8 cellular contexts compared by ENCODE assay signal in the genomic region with DNA sequence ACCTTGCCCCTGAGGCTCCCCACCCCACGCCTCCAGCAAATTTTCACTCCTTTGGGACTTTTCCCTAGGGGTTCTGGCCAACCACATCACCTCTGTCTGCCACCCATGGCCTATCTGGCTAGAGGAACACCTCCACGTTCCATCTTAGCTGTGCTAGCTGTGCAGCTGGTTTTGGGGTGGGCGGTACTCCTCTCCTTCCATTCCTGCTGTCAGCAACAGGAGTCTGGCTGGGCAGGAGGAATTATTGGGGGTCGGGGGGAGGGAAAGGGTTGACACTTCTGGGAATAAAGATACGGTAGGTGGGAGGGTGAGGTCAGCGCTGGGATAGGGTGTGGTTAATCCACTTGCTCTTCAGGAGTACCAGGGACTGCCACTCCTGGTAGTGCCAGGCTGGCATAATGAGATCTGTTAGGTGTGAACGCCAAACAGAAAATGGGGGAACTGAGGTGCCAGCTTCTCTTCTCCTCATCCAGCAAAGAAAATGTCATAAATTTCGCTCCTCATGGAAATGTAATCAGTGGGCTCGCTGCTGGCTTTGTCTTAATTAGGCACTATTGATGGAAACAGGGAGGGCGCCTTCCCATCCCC. TPM values are rescaled to one million over a fixed set of nuclear protein-coding genes. Genes with fewer than 3 reads are reported as not detected.
A peak's percentile ranks its signal among the peaks of the same experiment; 100 is the strongest.
DNase-seq lines count a peak whose midpoint lies in the region; ATAC-seq lines count a peak whose summit lies in the region.

No MANE protein-coding gene starts in this region.

- H3K4me1 Mint-ChIP-seq in activated CD8-positive, alpha-beta T cell treated with anti-CD3 and anti-CD28 coated beads, Interleukin-2, amount 10 ng/mL, durations not matched to agents 7 days and 5 days (ENCODE audit: low read depth), result peaks cover 45% of the 10 kb centered on the region
- H3K4me1 Mint-ChIP-seq in stimulated activated effector memory CD8-positive, alpha-beta T cell treated with anti-CD3 and anti-CD28 coated beads, Interleukin-12 subunit alpha, Interleukin-12 subunit beta, amount 100 ng/mL, for 72 hours, result peaks cover 25% of the 10 kb centered on the region

- peak overlapping the region; percentile 82 for H3K4me3 Mint-ChIP-seq in activated CD8-positive, alpha-beta T cell treated with anti-CD3 and anti-CD28 coated beads, Interleukin-2, amount 10 ng/mL, durations not matched to agents 7 days and 5 days
- peak overlapping the region; percentile 78 for H3K4me3 Mint-ChIP-seq in stimulated activated effector memory CD8-positive, alpha-beta T cell treated with anti-CD3 and anti-CD28 coated beads, Interleukin-12 subunit alpha, Interleukin-12 subunit beta, amount 100 ng/mL, for 72 hours

- DNase-seq in DMS53 (lab: John Stamatoyannopoulos, UW) (peak; percentile 55), DMS53 treated with DMSO at 0.1 percent for 48 hours (lab: John Stamatoyannopoulos, UW; ENCODE audit: unreplicated experiment) (no peak), cortex of kidney (lab: John Stamatoyannopoulos, UW) (no peak), kidney tubule cell (ENCODE audit: low spot score) (no peak)
- DNase-seq in activated CD8-positive, alpha-beta T cell treated with anti-CD3 and anti-CD28 coated beads, Interleukin-2, amount 10 ng/mL, durations not matched to agents 7 days and 5 days, result no peak
- no peak for DNase-seq in stimulated activated effector memory CD8-positive, alpha-beta T cell treated with anti-CD3 and anti-CD28 coated beads, Interleukin-12 subunit alpha, Interleukin-12 subunit beta, amount 100 ng/mL, for 72 hours (ENCODE audit: low spot score in 2 of 2)

- no peaks in the 10 kb centered on the region for H3K9me3 ChIP-seq in iPS-18a (ENCODE audit: control insufficient read depth, low read depth, low read length)

- H3K4me3 ChIP-seq in iPS-18a (ENCODE audit: low read length), result peak overlapping the region; percentile 73

- H3K36me3 ChIP-seq in iPS-18a (ENCODE audit: control insufficient read depth, low read depth, low read length), result no peaks in the 10 kb centered on the region

- peak overlapping the region; percentile 49 for H3K9ac ChIP-seq in iPS-18a (ENCODE audit: low read length)

- no peaks in the 10 kb centered on the region for H3K36me3 Mint-ChIP-seq in activated CD8-positive, alpha-beta T cell treated with anti-CD3 and anti-CD28 coated beads, Interleukin-2, amount 10 ng/mL, durations not matched to agents 7 days and 5 days (ENCODE audit: low read depth)
- H3K36me3 Mint-ChIP-seq in stimulated activated effector memory CD8-positive, alpha-beta T cell treated with anti-CD3 and anti-CD28 coated beads, Interleukin-12 subunit alpha, Interleukin-12 subunit beta, amount 100 ng/mL, for 72 hours, result peaks cover 8% of the 10 kb centered on the region

- CTCF ChIA-PET in activated CD8-positive, alpha-beta T cell treated with anti-CD3 and anti-CD28 coated beads, Interleukin-2, amount 10 ng/mL, durations not matched to agents 7 days and 5 days (lab: Charles Lee), result interaction anchor here (1.0 to 4.3 kb wide), 4 partner anchors 10 to 117 kb away, joined by 3 to 25 read pairs (median 3); a partner anchor contains a TSS

- H3K27me3 ChIP-seq in iPS-18a (ENCODE audit: control insufficient read depth, insufficient read depth, low read length), result peaks cover 34% of the 10 kb centered on the region

- POLR2A ChIA-PET in activated CD8-positive, alpha-beta T cell treated with anti-CD3 and anti-CD28 coated beads, Interleukin-2, amount 10 ng/mL, durations not matched to agents 7 days and 5 days (lab: Charles Lee), result interaction anchor here (1.3 to 1.5 kb wide), 2 partner anchors 13 to 29 kb away, joined by 3 to 8 read pairs; a partner anchor contains a TSS

- peaks cover 60% of the 10 kb centered on the region for H3K27me3 Mint-ChIP-seq in activated CD8-positive, alpha-beta T cell treated with anti-CD3 and anti-CD28 coated beads, Interleukin-2, amount 10 ng/mL, durations not matched to agents 7 days and 5 days (ENCODE audit: low read depth)

- ATAC-seq in activated CD8-positive, alpha-beta T cell treated with anti-CD3 and anti-CD28 coated beads, Interleukin-2, amount 10 ng/mL, durations not matched to agents 7 days and 5 days, result no peak
- no peak for ATAC-seq in stimulated activated effector memory CD8-positive, alpha-beta T cell treated with anti-CD3 and anti-CD28 coated beads, Interleukin-12 subunit alpha, Interleukin-12 subunit beta, amount 100 ng/mL, for 72 hours
- ATAC-seq in GM19328 (IDR thresholded peaks at IDR 0.05; ENCODE audit: unreplicated experiment), result no peak

- H3K27ac ChIP-seq in iPS-18a (ENCODE audit: low read length), result no peak overlapping the region

- H3K4me1 ChIP-seq in iPS-18a (ENCODE audit: control insufficient read depth, low read depth, low read length), result peaks cover 29% of the 10 kb centered on the region

- H3K9me3 Mint-ChIP-seq in activated CD8-positive, alpha-beta T cell treated with anti-CD3 and anti-CD28 coated beads, Interleukin-2, amount 10 ng/mL, durations not matched to agents 7 days and 5 days (ENCODE audit: insufficient read depth), result no peaks in the 10 kb centered on the region
- H3K9me3 Mint-ChIP-seq in stimulated activated effector memory CD8-positive, alpha-beta T cell treated with anti-CD3 and anti-CD28 coated beads, Interleukin-12 subunit alpha, Interleukin-12 subunit beta, amount 100 ng/mL, for 72 hours, result no peaks in the 10 kb centered on the region

- no peak overlapping the region for H3K27ac Mint-ChIP-seq in activated CD8-positive, alpha-beta T cell treated with anti-CD3 and anti-CD28 coated beads, Interleukin-2, amount 10 ng/mL, durations not matched to agents 7 days and 5 days
- H3K27ac Mint-ChIP-seq in stimulated activated effector memory CD8-positive, alpha-beta T cell treated with anti-CD3 and anti-CD28 coated beads, Interleukin-12 subunit alpha, Interleukin-12 subunit beta, amount 100 ng/mL, for 72 hours, result no peak overlapping the region

RNA-seq across cellular contexts. Expression of a gene that starts 1.2 kb away (rescaled TPM):
- not detected for total RNA-seq in activated CD8-positive, alpha-beta T cell treated with anti-CD3 and anti-CD28 coated beads, Interleukin-2, amount 10 ng/mL, durations not matched to agents 7 days and 5 days

RNA-seq across cellular contexts. Expression of a gene that starts 11.4 kb away (rescaled TPM):
- not detected for total RNA-seq in activated CD8-positive, alpha-beta T cell treated with anti-CD3 and anti-CD28 coated beads, Interleukin-2, amount 10 ng/mL, durations not matched to agents 7 days and 5 days

RNA-seq across cellular contexts. Expression of a gene that starts 28.1 kb away (rescaled TPM):
- total RNA-seq in activated CD8-positive, alpha-beta T cell treated with anti-CD3 and anti-CD28 coated beads, Interleukin-2, amount 10 ng/mL, durations not matched to agents 7 days and 5 days, result 10 to 100 TPM; 27.1 to 29.3 TPM

RNA-seq across cellular contexts. Expression of a gene that starts 29.1 kb away (rescaled TPM):
- 100 to 1,000 TPM; 131 to 136 TPM for total RNA-seq in activated CD8-positive, alpha-beta T cell treated with anti-CD3 and anti-CD28 coated beads, Interleukin-2, amount 10 ng/mL, durations not matched to agents 7 days and 5 days
